ENCODE assay signal across 8 cellular contexts in genomic region chr1:192807221-192807967, GRCh38. TPM values are rescaled to one million over a fixed set of nuclear protein-coding genes. Genes with fewer than 3 reads are reported as not detected.
A peak's percentile ranks its signal among the peaks of the same experiment; 100 is the strongest.
DNase-seq lines count a peak whose midpoint lies in the region; ATAC-seq, FAIRE-seq and TF ChIP-seq lines count a peak whose summit lies in the region.

No MANE protein-coding gene starts in this region.

- TF ChIP-seq RAD21 in neural cell (conservative IDR thresholded peaks at IDR 0.05), result peak; percentile 44

- no peak for FAIRE-seq in frontal cortex (lab: Jason Lieb, UNC)

- peak; percentile 29 for DNase-seq in AG10803 (ENCODE audit: low read depth)
- DNase-seq in PC-9, result no peak
- no peak for DNase-seq in coronary artery (ENCODE audit: low spot score)
- DNase-seq in frontal cortex (ENCODE audit: low spot score in 2 of 2), result no peak
- DNase-seq in iPS-NIHi11 (ENCODE audit: low spot score), result no peak

- H3K36me3 ChIP-seq in PC-9 (ENCODE audit: low read depth) (no peaks in the 10 kb centered on the region), neural cell (ENCODE audit: insufficient read depth, low read length) (peaks cover 11% of the 10 kb centered on the region)

- H3K4me1 ChIP-seq in PC-9 (replicated peaks; ENCODE audit: insufficient read depth), result peaks cover 17% of the 10 kb centered on the region

- H3K79me2 ChIP-seq in PC-9 (ENCODE audit: low read depth), result no peaks in the 10 kb centered on the region
- H3K79me2 ChIP-seq in neural cell (replicated peaks; ENCODE audit: insufficient read depth, low read length), result peaks cover 32% of the 10 kb centered on the region

- TF ChIP-seq POLR2A in GM18505 (IDR thresholded peaks at IDR 0.05; ENCODE audit: borderline replicate concordance, extremely low read depth, insufficient read depth, insufficient read length), result no peak

- intact Hi-C loops in PC-9 (cut with micrococcal nuclease; ENCODE audit: unreplicated experiment), result loop anchor here (5.0 to 10.0 kb wide), 3 partner anchors 105 to 330 kb away; no protein-coding TSS in a partner anchor

- peak; percentile 29 for ATAC-seq in GM18505 (IDR thresholded peaks at IDR 0.05; ENCODE audit: unreplicated experiment)
- ATAC-seq in HG02938 (IDR thresholded peaks at IDR 0.05; ENCODE audit: unreplicated experiment), result peak; percentile 50

- H2AFZ ChIP-seq in PC-9 (no peak overlapping the region; the same call in 1 of the 2 replicates), neural cell (ENCODE audit: low read depth, low read length) (no peak overlapping the region)

- no TSS peak for BruUV-seq in PC-9 (replicated peaks; lab: Mats Ljungman, UMichigan)

- H3K9me2 ChIP-seq in PC-9 (ENCODE audit: insufficient read depth) (no peaks in the 10 kb centered on the region), neural cell (ENCODE audit: insufficient read depth, low read length) (no peaks in the 10 kb centered on the region)

- H3K9me3 ChIP-seq in PC-9 (ENCODE audit: insufficient read depth, low read depth), result no peaks in the 10 kb centered on the region
- H3K9me3 ChIP-seq in neural cell (ENCODE audit: low read length), result no peaks in the 10 kb centered on the region

- H3K9ac ChIP-seq in neural cell (ENCODE audit: low read length), result peak overlapping the region; percentile 97

- POLR2A ChIA-PET in PC-9 (lab: Charles Lee; ENCODE audit: unreplicated experiment), result interaction anchor here (0.6 kb wide), 1 partner anchor 1103 kb away, joined by 7 read pairs; no protein-coding TSS in a partner anchor

- H3K27me3 ChIP-seq in PC-9 (ENCODE audit: insufficient read depth, low read depth) (no peaks in the 10 kb centered on the region), neural cell (ENCODE audit: insufficient read depth, low read depth, low read length) (no peaks in the 10 kb centered on the region)

- H3K4me3 ChIP-seq in AG10803 (ENCODE audit: low read length), result peak overlapping the region; percentile 40
- no peak overlapping the region for H3K4me3 ChIP-seq in PC-9
- H3K4me3 ChIP-seq in coronary artery, result peak overlapping the region; percentile 72
- H3K4me3 ChIP-seq in neural cell (ENCODE audit: low read length), result peak overlapping the region; percentile 79

- CTCF ChIA-PET in PC-9 (lab: Charles Lee), result interaction anchor here (0.7 kb wide), 1 partner anchor 330 kb away, joined by 3 read pairs; no protein-coding TSS in a partner anchor

- H4K20me1 ChIP-seq in PC-9 (ENCODE audit: insufficient read depth), result no peaks in the 10 kb centered on the region
- no peaks in the 10 kb centered on the region for H4K20me1 ChIP-seq in neural cell (ENCODE audit: insufficient read depth)

- H3F3A ChIP-seq in PC-9 (ENCODE audit: insufficient read depth, low read depth) (no peaks in the 10 kb centered on the region), neural cell (ENCODE audit: insufficient read depth, low read length, poor library complexity, severe bottlenecking) (no peaks in the 10 kb centered on the region)

- TF ChIP-seq CTCF in AG10803 (conservative IDR thresholded peaks at IDR 0.05; ENCODE audit: low read length), result peak; percentile 39
- no peak for TF ChIP-seq CTCF in PC-9 (conservative IDR thresholded peaks at IDR 0.05)
- no peak for TF ChIP-seq CTCF in coronary artery (IDR thresholded peaks at IDR 0.05)
- peak; percentile 52 for TF ChIP-seq CTCF in neural cell (IDR thresholded peaks at IDR 0.05; ENCODE audit: poor library complexity, severe bottlenecking)

- no peak for TF ChIP-seq EP300 in neural cell (conservative IDR thresholded peaks at IDR 0.05; ENCODE audit: poor library complexity, severe bottlenecking)

- peak overlapping the region; percentile 94 for H3K4me2 ChIP-seq in PC-9
- no peak overlapping the region for H3K4me2 ChIP-seq in neural cell (ENCODE audit: low read length)

- H3K27ac ChIP-seq in PC-9, result no peak overlapping the region
- peak overlapping the region; percentile 89 for H3K27ac ChIP-seq in coronary artery
- no peak overlapping the region for H3K27ac ChIP-seq in neural cell (ENCODE audit: low read length)

TF ChIP-seq in neural cell, 6 proteins besides CTCF, POLR2A, EP300 and RAD21:
- no peak for TF ChIP-seq TAF1 (IDR thresholded peaks at IDR 0.05; ENCODE audit: low read depth)
- no peak for TF ChIP-seq EZH2 (IDR thresholded peaks at IDR 0.05; ENCODE audit: borderline replicate concordance, insufficient read depth, low read length, poor library complexity, severe bottlenecking)
- no peak for TF ChIP-seq POLR2AphosphoS5 (IDR thresholded peaks at IDR 0.05)
- no peak for TF ChIP-seq SMC3 (conservative IDR thresholded peaks at IDR 0.05; ENCODE audit: poor library complexity)
- no peak for TF ChIP-seq MXI1 (conservative IDR thresholded peaks at IDR 0.05; ENCODE audit: poor library complexity, severe bottlenecking)
- no peak for TF ChIP-seq REST (IDR thresholded peaks at IDR 0.05; ENCODE audit: borderline replicate concordance)

RNA-seq across cellular contexts. Expression of gene RGS2, which starts 1.4 kb away (rescaled TPM):
- 0.50 and 1.4 TPM in 2 replicates for total RNA-seq in PC-9 (2021)
- polyA plus RNA-seq in neural cell, result 166 and 189 TPM in 2 replicates
- polyA minus RNA-seq in neural cell, result 238 and 265 TPM in 2 replicates
- 55.4 TPM for total RNA-seq in frontal cortex

Comparison
In these comparisons a context has a peak if more than half of its experiments do, and no peak if none do; other contexts are left out.
1. CTCF ChIP-seq: peak in AG10803 (single experiment) and neural cell (single experiment); none in PC-9 (single experiment) and coronary artery (single experiment).
2. H3K27ac ChIP-seq: peak in coronary artery (2 of 2); none in PC-9 (single experiment) and neural cell (single experiment).
3. RNA of gene RGS2, which starts 1.4 kb away (total RNA-seq): 55.4 TPM in frontal cortex (single experiment); 0.50 to 1.4 TPM in PC-9; every median in the first group is over 10 times any median in the second.